Comparison of ENCODE assay signal across 2 cellular contexts in the genomic region with DNA sequence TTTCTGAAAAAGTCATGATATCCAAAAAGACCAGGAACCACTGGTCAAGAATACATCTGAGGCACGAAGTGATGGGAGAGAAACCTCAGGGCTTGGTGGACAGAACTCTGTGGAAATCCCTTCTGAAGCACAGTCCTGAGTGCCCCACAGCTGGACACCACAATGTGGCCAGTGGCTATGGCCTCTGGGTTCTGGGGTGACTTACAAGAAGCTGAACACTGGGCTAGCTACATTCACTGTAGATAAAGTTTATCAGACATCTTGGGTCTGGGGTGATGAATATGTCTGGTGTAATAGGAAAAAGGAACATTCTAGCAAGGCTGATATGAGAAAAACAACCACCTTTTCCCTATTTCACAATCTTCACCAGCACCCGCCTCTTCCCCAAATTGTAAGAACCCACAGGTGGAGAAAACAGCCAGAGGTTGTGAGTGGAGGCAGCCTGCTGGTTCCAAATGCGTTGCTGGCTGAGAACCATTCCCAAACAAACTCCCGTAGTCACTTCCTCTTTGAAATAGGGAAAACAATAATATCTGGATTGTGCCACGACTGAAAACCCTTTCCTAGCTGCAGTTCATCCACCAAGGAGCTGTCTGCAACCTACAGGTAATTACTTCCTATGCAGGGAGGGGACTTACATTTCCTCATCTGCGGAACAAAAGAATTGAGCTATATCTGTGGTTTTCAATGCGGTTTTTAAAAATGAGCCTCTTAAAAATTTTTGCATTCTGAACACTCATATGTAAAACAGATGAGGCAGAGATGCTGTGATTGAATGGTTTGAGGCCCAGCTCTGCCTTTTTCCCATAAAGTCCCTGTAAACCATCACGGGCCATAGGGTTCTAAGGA.
TF ChIP-seq lines count a peak whose summit lies in the region.

No MANE protein-coding gene starts in this region.

TF ChIP-seq in GM12891, 5 proteins besides CTCF, POLR2A, EP300 and RAD21 (continued from another document):
- TF ChIP-seq PAX5 (IDR thresholded peaks at IDR 0.05; ENCODE audit: insufficient read depth, low read length, severe bottlenecking) (no peak), POU2F2 (IDR thresholded peaks at IDR 0.05; ENCODE audit: low read depth, low read length) (no peak), TAF1 (IDR thresholded peaks at IDR 0.05; ENCODE audit: low read depth, low read length) (no peak), SPI1 (IDR thresholded peaks at IDR 0.05; ENCODE audit: low read depth, low read length) (peak; percentile 45; the same call in 1 of the 2 replicates)

TF ChIP-seq in K562, 482 proteins besides CTCF, POLR2A, EP300 and RAD21:
- TF ChIP-seq, protein P1, sequence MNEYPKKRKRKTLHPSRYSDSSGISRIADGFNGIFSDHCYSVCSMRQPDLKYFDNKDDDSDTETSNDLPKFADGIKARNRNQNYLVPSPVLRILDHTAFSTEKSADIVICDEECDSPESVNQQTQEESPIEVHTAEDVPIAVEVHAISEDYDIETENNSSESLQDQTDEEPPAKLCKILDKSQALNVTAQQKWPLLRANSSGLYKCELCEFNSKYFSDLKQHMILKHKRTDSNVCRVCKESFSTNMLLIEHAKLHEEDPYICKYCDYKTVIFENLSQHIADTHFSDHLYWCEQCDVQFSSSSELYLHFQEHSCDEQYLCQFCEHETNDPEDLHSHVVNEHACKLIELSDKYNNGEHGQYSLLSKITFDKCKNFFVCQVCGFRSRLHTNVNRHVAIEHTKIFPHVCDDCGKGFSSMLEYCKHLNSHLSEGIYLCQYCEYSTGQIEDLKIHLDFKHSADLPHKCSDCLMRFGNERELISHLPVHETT (CRISPR knock-in tag; conservative IDR thresholded peaks at IDR 0.05 in 1 of 2, IDR thresholded peaks at IDR 0.05 in 1 of 2), result no peak
- TF ChIP-seq CEBPB (tag; IDR thresholded peaks at IDR 0.05), result peak; percentile 76
- peak; percentile 34; the same call in 1 of the 2 replicates for TF ChIP-seq SPI1 (IDR thresholded peaks at IDR 0.05; ENCODE audit: borderline replicate concordance, low read depth, low read length)
- peak; percentile 16; the same call in 1 of the 2 replicates for TF ChIP-seq ESRRA (IDR thresholded peaks at IDR 0.05; ENCODE audit: borderline replicate concordance, low read depth)
- TF ChIP-seq, protein P2, sequence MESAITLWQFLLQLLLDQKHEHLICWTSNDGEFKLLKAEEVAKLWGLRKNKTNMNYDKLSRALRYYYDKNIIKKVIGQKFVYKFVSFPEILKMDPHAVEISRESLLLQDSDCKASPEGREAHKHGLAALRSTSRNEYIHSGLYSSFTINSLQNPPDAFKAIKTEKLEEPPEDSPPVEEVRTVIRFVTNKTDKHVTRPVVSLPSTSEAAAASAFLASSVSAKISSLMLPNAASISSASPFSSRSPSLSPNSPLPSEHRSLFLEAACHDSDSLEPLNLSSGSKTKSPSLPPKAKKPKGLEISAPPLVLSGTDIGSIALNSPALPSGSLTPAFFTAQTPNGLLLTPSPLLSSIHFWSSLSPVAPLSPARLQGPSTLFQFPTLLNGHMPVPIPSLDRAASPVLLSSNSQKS (CRISPR knock-in tag; IDR thresholded peaks at IDR 0.05), result no peak
- TF ChIP-seq ZNF23 (CRISPR knock-in tag; IDR thresholded peaks at IDR 0.05), result no peak
- TF ChIP-seq, protein P3, sequence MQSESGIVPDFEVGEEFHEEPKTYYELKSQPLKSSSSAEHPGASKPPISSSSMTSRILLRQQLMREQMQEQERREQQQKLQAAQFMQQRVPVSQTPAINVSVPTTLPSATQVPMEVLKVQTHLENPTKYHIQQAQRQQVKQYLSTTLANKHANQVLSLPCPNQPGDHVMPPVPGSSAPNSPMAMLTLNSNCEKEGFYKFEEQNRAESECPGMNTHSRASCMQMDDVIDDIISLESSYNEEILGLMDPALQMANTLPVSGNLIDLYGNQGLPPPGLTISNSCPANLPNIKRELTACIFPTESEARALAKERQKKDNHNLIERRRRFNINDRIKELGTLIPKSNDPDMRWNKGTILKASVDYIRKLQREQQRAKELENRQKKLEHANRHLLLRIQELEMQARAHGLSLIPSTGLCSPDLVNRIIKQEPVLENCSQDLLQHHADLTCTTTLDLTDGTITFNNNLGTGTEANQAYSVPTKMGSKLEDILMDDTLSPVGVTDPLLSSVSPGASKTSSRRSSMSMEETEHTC (IDR thresholded peaks at IDR 0.05), result no peak
- TF ChIP-seq ZKSCAN3 (CRISPR knock-in tag; IDR thresholded peaks at IDR 0.05), result no peak
- TF ChIP-seq ZNF77 (CRISPR knock-in tag; IDR thresholded peaks at IDR 0.05), result no peak
- TF ChIP-seq, protein P4, sequence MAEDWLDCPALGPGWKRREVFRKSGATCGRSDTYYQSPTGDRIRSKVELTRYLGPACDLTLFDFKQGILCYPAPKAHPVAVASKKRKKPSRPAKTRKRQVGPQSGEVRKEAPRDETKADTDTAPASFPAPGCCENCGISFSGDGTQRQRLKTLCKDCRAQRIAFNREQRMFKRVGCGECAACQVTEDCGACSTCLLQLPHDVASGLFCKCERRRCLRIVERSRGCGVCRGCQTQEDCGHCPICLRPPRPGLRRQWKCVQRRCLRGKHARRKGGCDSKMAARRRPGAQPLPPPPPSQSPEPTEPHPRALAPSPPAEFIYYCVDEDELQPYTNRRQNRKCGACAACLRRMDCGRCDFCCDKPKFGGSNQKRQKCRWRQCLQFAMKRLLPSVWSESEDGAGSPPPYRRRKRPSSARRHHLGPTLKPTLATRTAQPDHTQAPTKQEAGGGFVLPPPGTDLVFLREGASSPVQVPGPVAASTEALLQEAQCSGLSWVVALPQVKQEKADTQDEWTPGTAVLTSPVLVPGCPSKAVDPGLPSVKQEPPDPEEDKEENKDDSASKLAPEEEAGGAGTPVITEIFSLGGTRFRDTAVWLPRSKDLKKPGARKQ (CRISPR knock-in tag; IDR thresholded peaks at IDR 0.05), result no peak
- no peak for TF ChIP-seq CCNT2 (IDR thresholded peaks at IDR 0.05; ENCODE audit: borderline replicate concordance, extremely low read depth, insufficient read length, low read depth, low read length)
